In the genomic region with DNA sequence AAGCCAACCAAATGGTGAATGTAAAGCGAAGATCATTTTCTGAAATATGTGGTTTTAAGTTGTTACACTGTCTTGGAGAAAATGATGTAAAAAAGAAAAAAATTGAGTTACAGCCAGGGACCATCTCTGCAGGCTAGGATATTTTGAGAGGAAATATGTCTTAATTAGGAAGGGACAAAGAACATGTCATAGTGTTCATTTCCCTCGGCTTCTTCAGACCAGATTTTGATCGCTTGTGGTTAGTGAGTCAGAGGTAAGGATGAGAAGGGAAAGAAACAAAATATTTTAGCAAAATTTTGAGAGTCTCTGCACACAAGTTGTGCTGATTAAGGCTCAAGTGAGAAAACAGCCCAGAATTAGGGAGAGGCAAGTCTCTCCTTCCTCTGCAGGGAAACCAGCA, we compare ENCODE assay signal across 14 cellular contexts. TPM values are rescaled to one million over a fixed set of nuclear protein-coding genes. Genes with fewer than 3 reads are reported as not detected.
DNase-seq lines count a peak whose midpoint lies in the region; ATAC-seq, FAIRE-seq and TF ChIP-seq lines count a peak whose summit lies in the region.
"Had no signal": no experiment of that assay in that cellular context is flagged by ENCODE, and none has a peak within 500 bp of the region (broad histone marks: within the 10 kb centered on the region; RNA-seq: fewer than 3 reads in every experiment).

No MANE protein-coding gene starts in this region.

- TF ChIP-seq CTCF in cardiac fibroblast (IDR thresholded peaks at IDR 0.05; ENCODE audit: low read depth, low read length) (no peak), GM13977 (IDR thresholded peaks at IDR 0.05; ENCODE audit: extremely low read depth, insufficient read depth, missing control alignments) (no peak)

- no peak for FAIRE-seq in urothelium cell line (lab: Jason Lieb, UNC)
- FAIRE-seq: TTC549 had no signal

- H3K27ac Mint-ChIP-seq in activated T-cell treated with anti-CD3 and anti-CD28 coated beads, Interleukin-2, amount 50 U/mL, for 72 hours = no peak overlapping the region
- H3K27ac Mint-ChIP-seq: GM23338 had no signal

- H3K27me3 Mint-ChIP-seq in activated T-cell treated with anti-CD3 and anti-CD28 coated beads, Interleukin-2, amount 50 U/mL, for 72 hours (ENCODE audit: low read depth) = peaks cover 12% of the 10 kb centered on the region

- peaks cover 28% of the 10 kb centered on the region for H3K4me1 Mint-ChIP-seq in activated T-cell treated with anti-CD3 and anti-CD28 coated beads, Interleukin-2, amount 50 U/mL, for 72 hours (ENCODE audit: low read depth)

- no peaks in the 10 kb centered on the region for H3K36me3 Mint-ChIP-seq in activated T-cell treated with anti-CD3 and anti-CD28 coated beads, Interleukin-2, amount 50 U/mL, for 72 hours (ENCODE audit: insufficient read depth in 2 of 2)

- H3K4me3 ChIP-seq in cardiac fibroblast (replicated peaks in 1 of 2; ENCODE audit: low read depth in 2 of 2, low read length in 2 of 2) = no peak overlapping the region
- H3K4me3 ChIP-seq: GM23338, tibial artery had no signal

- no peak overlapping the region for H3K4me3 Mint-ChIP-seq in activated T-cell treated with anti-CD3 and anti-CD28 coated beads, Interleukin-2, amount 50 U/mL, for 72 hours
- H3K4me3 Mint-ChIP-seq: GM23338 had no signal

- in situ Hi-C loops in GM13977 (cut with MboI; ENCODE audit: low pct_unique_long_range_greater_than_20kb, low sequenced_read_pairs, unreplicated experiment) = no loop called here

- DNase-seq in activated T-cell treated with anti-CD3 and anti-CD28 coated beads, Interleukin-2, amount 50 U/mL, for 72 hours = no peak
- DNase-seq in activated T-cell treated with anti-CD3 and anti-CD28 coated beads for 4 hours = no peak
- DNase-seq in MV-4-11 (lab: John Stamatoyannopoulos, UW) = peak; percentile 73
- peak; percentile 52 to 58 for DNase-seq in cardiac fibroblast (ENCODE audit: low read depth in 2 of 2)
- peak; percentile 12 for DNase-seq in urothelium cell line (ENCODE audit: low spot score)
- no peak for DNase-seq in GM13977 (ENCODE audit: low spot score)
- no peak for DNase-seq in NCI-H2107 (lab: John Stamatoyannopoulos, UW)
- no peak for DNase-seq in SW 1271 (lab: John Stamatoyannopoulos, UW)
- DNase-seq: activated naive CD4-positive, alpha-beta T cell treated with anti-CD3 and anti-CD28 coated beads, Interleukin-2, amount 50 U/mL, for 16 hours; NCI-H1105; NCI-H510A; tibial artery had no signal

- peak; percentile 47 for ATAC-seq in activated T-cell treated with anti-CD3 and anti-CD28 coated beads, Interleukin-2, amount 50 U/mL, for 72 hours (replicated peaks in 1 of 2)
- ATAC-seq: GM23338 had no signal

- no peaks in the 10 kb centered on the region for H3K9me3 Mint-ChIP-seq in activated T-cell treated with anti-CD3 and anti-CD28 coated beads, Interleukin-2, amount 50 U/mL, for 72 hours
- H3K9me3 Mint-ChIP-seq: GM23338 had no signal

RNA-seq across cellular contexts. Expression of a gene that starts 58.9 kb away (rescaled TPM):
- total RNA-seq in activated T-cell treated with anti-CD3 and anti-CD28 coated beads, Interleukin-2, amount 50 U/mL, for 72 hours = not detected
- total RNA-seq: GM23338 had no signal

Comparison
In these comparisons a context has a peak if more than half of its experiments do, and no peak if none do; other contexts are left out.
1. DNase-seq: peak in MV-4-11 (single experiment), cardiac fibroblast (2 of 2) and urothelium cell line (single experiment); none in activated T-cell treated with anti-CD3 and anti-CD28 coated beads, Interleukin-2, amount 50 U/mL, for 72 hours (0 of 2), activated T-cell treated with anti-CD3 and anti-CD28 coated beads for 4 hours (single experiment), GM13977 (single experiment), NCI-H2107 (single experiment) and SW 1271 (0 of 2).